ENCODE assay signal across 19 cellular contexts in the genomic region with DNA sequence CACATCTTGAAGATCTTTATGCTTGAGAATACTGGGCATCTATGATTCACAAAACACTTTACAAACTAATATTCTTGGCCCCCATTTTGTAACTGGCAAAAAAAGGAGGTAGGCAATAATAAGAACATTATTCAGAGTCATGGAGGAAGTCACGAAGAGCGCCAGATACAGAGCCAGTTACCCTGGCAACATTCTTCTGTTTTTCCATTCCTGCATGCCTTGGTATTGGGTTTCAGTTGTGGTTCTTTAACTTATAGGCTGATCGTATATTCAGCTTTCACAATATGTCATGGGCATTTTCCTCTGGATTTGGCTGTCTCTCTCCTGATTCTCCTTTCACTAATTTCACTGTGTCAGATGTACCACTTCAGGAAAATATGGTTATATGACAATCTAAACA.
DNase-seq lines count a peak whose midpoint lies in the region; ATAC-seq, FAIRE-seq and TF ChIP-seq lines count a peak whose summit lies in the region.
"Had no signal": no experiment of that assay in that cellular context is flagged by ENCODE, and none has a peak within 500 bp of the region (broad histone marks: within the 10 kb centered on the region; RNA-seq: fewer than 3 reads in every experiment).

No MANE protein-coding gene starts in this region.

- H3K4me1 ChIP-seq in hepatocyte (ENCODE audit: insufficient read depth) (no peaks in the 10 kb centered on the region), HAP-1 (no peaks in the 10 kb centered on the region), HepG2 (ENCODE audit: insufficient read depth, low read length) (no peaks in the 10 kb centered on the region)
- no peaks in the 10 kb centered on the region for H3K4me1 ChIP-seq in CD8-positive, alpha-beta T cell (ENCODE audit: insufficient read depth, low read length)
- H3K4me1 ChIP-seq: BE2C had no signal

- H3K27ac Mint-ChIP-seq in CD8-positive, alpha-beta T cell, result no peak overlapping the region
- H3K27ac Mint-ChIP-seq: CD4-positive, alpha-beta memory T cell; T-helper 1 cell treated with Interleukin-12 subunit alpha and Interleukin-12 subunit beta and Interleukin-4 antibody, amounts not matched to agents 30 μg/mL and 1 μg/mL, for 36 hours had no signal

- WGBS in hepatocyte (ENCODE audit: low lambda C conversion rate, missing lambda C conversion rate), result 68% methylated on average over 3 of the region's 3 CpGs
- WGBS in HepG2 (ENCODE audit: low lambda C conversion rate), result 3% methylated on average over 3 of the region's 3 CpGs

- H2AFZ ChIP-seq in hepatocyte, result no peak overlapping the region
- no peak overlapping the region for H2AFZ ChIP-seq in HepG2 (ENCODE audit: low read length)

- no peaks in the 10 kb centered on the region for H3K36me3 Mint-ChIP-seq in CD8-positive, alpha-beta T cell
- H3K36me3 Mint-ChIP-seq: CD4-positive, alpha-beta memory T cell had no signal

- no peak for ATAC-seq in CD8-positive, alpha-beta T cell
- ATAC-seq in HepG2, result no peak
- ATAC-seq: Panc1, SK-N-SH treated with all-trans-retinoic acid at 6 μM for 48 hours had no signal

- peak; percentile 4 for DNase-seq in Daoy (ENCODE audit: low read depth)
- DNase-seq in HFF-Myc (ENCODE audit: extremely low read depth, low read depth), result peak; percentile 49
- DNase-seq in NCI-H345 treated with DMSO at 0.1 percent for 48 hours (lab: John Stamatoyannopoulos, UW; ENCODE audit: unreplicated experiment), result peak; percentile 56
- DNase-seq in hepatocyte (ENCODE audit: low spot score), result peak; percentile 14
- no peak for DNase-seq in CD8-positive, alpha-beta T cell
- DNase-seq in HAP-1 (ENCODE audit: low spot score in 2 of 2), result no peak
- no peak for DNase-seq in HepG2 (ENCODE audit: low spot score)
- DNase-seq: BE2C; CD4-positive, alpha-beta memory T cell; NCI-H1105; NCI-H187 treated with DMSO at 0.1 percent for 48 hours; NCI-H226; Right ventricle myocardium superior had no signal

- H3K27me3 Mint-ChIP-seq in CD8-positive, alpha-beta T cell (ENCODE audit: low read depth), result peaks cover 17% of the 10 kb centered on the region

- H3K27me3 ChIP-seq in hepatocyte (no peaks in the 10 kb centered on the region), HAP-1 (ENCODE audit: low read depth) (no peaks in the 10 kb centered on the region), HepG2 (ENCODE audit: control insufficient read depth in 1 of 2, insufficient read depth in 2 of 2, low read length in 2 of 2) (no peaks in the 10 kb centered on the region; a peak in 1 of 5 replicates)
- no peaks in the 10 kb centered on the region for H3K27me3 ChIP-seq in CD8-positive, alpha-beta T cell (ENCODE audit: insufficient read depth, low read length)
- H3K27me3 ChIP-seq: BE2C had no signal

- H3K4me3 Mint-ChIP-seq in CD8-positive, alpha-beta T cell, result no peak overlapping the region
- H3K4me3 Mint-ChIP-seq: CD4-positive, alpha-beta memory T cell; T-helper 1 cell treated with Interleukin-12 subunit alpha and Interleukin-12 subunit beta and Interleukin-4 antibody, amounts not matched to agents 30 μg/mL and 1 μg/mL, for 36 hours had no signal

- in situ Hi-C loops in HAP-1 (cut with MboI; ENCODE audit: low sequenced_read_pairs), result no loop called here
- in situ Hi-C loops in HepG2 (cut with HindIII; ENCODE audit: extremely low pct_ligation_motif_present, low pct_unique_long_range_greater_than_20kb), result no loop called here

- H3K9ac ChIP-seq in HepG2 (ENCODE audit: insufficient read depth, low read depth, low read length), result no peak overlapping the region
- H3K9ac ChIP-seq: KMS-11 had no signal

- H4K20me1 ChIP-seq in hepatocyte (ENCODE audit: insufficient read depth, poor library complexity, severe bottlenecking) (no peaks in the 10 kb centered on the region), HepG2 (ENCODE audit: insufficient read depth, low read length) (no peaks in the 10 kb centered on the region)

- FAIRE-seq in HepG2 (lab: Jason Lieb, UNC), result no peak
- FAIRE-seq: D721Med, GM12891 had no signal

- no TSS peak for BruUV-seq in HepG2 (replicated peaks; lab: Mats Ljungman, UMichigan)

- TF ChIP-seq RAD21 in HepG2 (CRISPR knock-in tag; IDR thresholded peaks at IDR 0.05), result no peak

- H3K27ac ChIP-seq in hepatocyte, result peak overlapping the region; percentile 64
- H3K27ac ChIP-seq in CD8-positive, alpha-beta T cell (ENCODE audit: low read depth, low read length), result no peak overlapping the region
- H3K27ac ChIP-seq in HepG2 (ENCODE audit: extremely low read length, insufficient read depth, low read length), result no peak overlapping the region
- H3K27ac ChIP-seq: KMS-11 had no signal

- H3K79me2 ChIP-seq in hepatocyte (no peaks in the 10 kb centered on the region), HepG2 (ENCODE audit: insufficient read depth, low read length) (no peaks in the 10 kb centered on the region)

- no peak for TF ChIP-seq POLR2A in HepG2 (IDR thresholded peaks at IDR 0.05; ENCODE audit: insufficient read depth in 1 of 2, low read depth in 2 of 2, low read length in 2 of 2)

- H3K4me3 ChIP-seq in HFF-Myc (replicated peaks; ENCODE audit: low read depth, low read length) (no peak overlapping the region), hepatocyte (no peak overlapping the region), HAP-1 (no peak overlapping the region), HepG2 (replicated peaks in 1 of 3; ENCODE audit: insufficient read depth in 1 of 3, low read depth in 2 of 3, low read length in 3 of 3) (no peak overlapping the region)
- H3K4me3 ChIP-seq in CD8-positive, alpha-beta T cell (ENCODE audit: low read depth, low read length), result no peak overlapping the region

- no peaks in the 10 kb centered on the region for H3K9me2 ChIP-seq in hepatocyte (replicated peaks; ENCODE audit: insufficient read depth)

- TF ChIP-seq CTCF in HFF-Myc (IDR thresholded peaks at IDR 0.05; ENCODE audit: low read depth, low read length, missing control alignments) (no peak), hepatocyte (IDR thresholded peaks at IDR 0.05; ENCODE audit: poor library complexity) (no peak), HepG2 (CRISPR knock-in tag; IDR thresholded peaks at IDR 0.05) (no peak)
- TF ChIP-seq CTCF in CD8-positive, alpha-beta T cell (IDR thresholded peaks at IDR 0.05), result no peak

- no peaks in the 10 kb centered on the region for H3K4me1 Mint-ChIP-seq in CD8-positive, alpha-beta T cell (ENCODE audit: low read depth)
- H3K4me1 Mint-ChIP-seq: CD4-positive, alpha-beta memory T cell had no signal

- TF ChIP-seq EP300 in HepG2 (IDR thresholded peaks at IDR 0.05; ENCODE audit: low read depth in 2 of 2, low read length in 2 of 2) (no peak), HepG2 (CRISPR knock-in tag; IDR thresholded peaks at IDR 0.05; ENCODE audit: borderline replicate concordance) (no peak)

- CTCF ChIA-PET in CD8-positive, alpha-beta T cell (lab: Charles Lee), result no interaction called here
- CTCF ChIA-PET in HepG2 (lab: Yijun Ruan, JAX; ENCODE audit: low intra/inter-chr PET ratio, low total read pairs), result no interaction called here

- H3K4me2 ChIP-seq in hepatocyte (no peak overlapping the region), HepG2 (ENCODE audit: low read depth, low read length) (no peak overlapping the region)
- H3K4me2 ChIP-seq: KMS-11 had no signal

- intact Hi-C loops in CD8-positive, alpha-beta T cell (cut with DNase I, micrococcal nuclease), result no loop called here
- intact Hi-C loops in HepG2 (cut with micrococcal nuclease; ENCODE audit: unreplicated experiment), result no loop called here

- H3K9me3 ChIP-seq in hepatocyte (ENCODE audit: low read depth) (no peaks in the 10 kb centered on the region), HAP-1 (no peaks in the 10 kb centered on the region), HepG2 (ENCODE audit: low read length) (peaks cover 15% of the 10 kb centered on the region; the same call in 1 of the 2 replicates)
- no peaks in the 10 kb centered on the region for H3K9me3 ChIP-seq in CD8-positive, alpha-beta T cell (ENCODE audit: low read length)
- H3K9me3 ChIP-seq: BE2C had no signal

- H3K36me3 ChIP-seq in hepatocyte (replicated peaks; ENCODE audit: insufficient read depth, low read depth), result no peaks in the 10 kb centered on the region
- H3K36me3 ChIP-seq in CD8-positive, alpha-beta T cell (ENCODE audit: insufficient read depth, low read length), result no peaks in the 10 kb centered on the region
- H3K36me3 ChIP-seq in HAP-1 (replicated peaks), result no peaks in the 10 kb centered on the region
- H3K36me3 ChIP-seq in HepG2 (replicated peaks in 1 of 2; ENCODE audit: control insufficient read depth in 1 of 2, insufficient read depth in 2 of 2, low read length in 2 of 2), result no peaks in the 10 kb centered on the region
- H3K36me3 ChIP-seq: BE2C had no signal

- peaks cover 27% of the 10 kb centered on the region for H3K9me3 Mint-ChIP-seq in CD8-positive, alpha-beta T cell

- POLR2A ChIA-PET in CD8-positive, alpha-beta T cell (lab: Charles Lee), result no interaction called here
- POLR2A ChIA-PET in HepG2 (lab: Yijun Ruan, JAX), result no interaction called here

TF ChIP-seq in HepG2, 621 proteins besides CTCF, POLR2A, EP300 and RAD21:
- TF ChIP-seq PAWR (CRISPR knock-in tag; IDR thresholded peaks at IDR 0.05; ENCODE audit: borderline replicate concordance) (no peak), PAF1 (CRISPR knock-in tag; IDR thresholded peaks at IDR 0.05) (no peak), ZNF205 (CRISPR knock-in tag; IDR thresholded peaks at IDR 0.05) (no peak), ZMYM4 (CRISPR knock-in tag; IDR thresholded peaks at IDR 0.05) (no peak), TBX2 (CRISPR knock-in tag; IDR thresholded peaks at IDR 0.05; ENCODE audit: borderline replicate concordance) (no peak), MED8 (CRISPR knock-in tag; IDR thresholded peaks at IDR 0.05; ENCODE audit: insufficient replicate concordance) (no peak)
- TF ChIP-seq, protein P1, sequence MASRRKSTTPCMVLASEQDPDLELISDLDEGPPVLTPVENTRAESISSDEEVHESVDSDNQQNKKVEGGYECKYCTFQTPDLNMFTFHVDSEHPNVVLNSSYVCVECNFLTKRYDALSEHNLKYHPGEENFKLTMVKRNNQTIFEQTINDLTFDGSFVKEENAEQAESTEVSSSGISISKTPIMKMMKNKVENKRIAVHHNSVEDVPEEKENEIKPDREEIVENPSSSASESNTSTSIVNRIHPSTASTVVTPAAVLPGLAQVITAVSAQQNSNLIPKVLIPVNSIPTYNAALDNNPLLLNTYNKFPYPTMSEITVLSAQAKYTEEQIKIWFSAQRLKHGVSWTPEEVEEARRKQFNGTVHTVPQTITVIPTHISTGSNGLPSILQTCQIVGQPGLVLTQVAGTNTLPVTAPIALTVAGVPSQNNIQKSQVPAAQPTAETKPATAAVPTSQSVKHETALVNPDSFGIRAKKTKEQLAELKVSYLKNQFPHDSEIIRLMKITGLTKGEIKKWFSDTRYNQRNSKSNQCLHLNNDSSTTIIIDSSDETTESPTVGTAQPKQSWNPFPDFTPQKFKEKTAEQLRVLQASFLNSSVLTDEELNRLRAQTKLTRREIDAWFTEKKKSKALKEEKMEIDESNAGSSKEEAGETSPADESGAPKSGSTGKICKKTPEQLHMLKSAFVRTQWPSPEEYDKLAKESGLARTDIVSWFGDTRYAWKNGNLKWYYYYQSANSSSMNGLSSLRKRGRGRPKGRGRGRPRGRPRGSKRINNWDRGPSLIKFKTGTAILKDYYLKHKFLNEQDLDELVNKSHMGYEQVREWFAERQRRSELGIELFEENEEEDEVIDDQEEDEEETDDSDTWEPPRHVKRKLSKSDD (CRISPR knock-in tag; IDR thresholded peaks at IDR 0.05; ENCODE audit: low read depth), result no peak
TF ChIP-seq in HepG2: peak in this region for 0.

Comparison
In these comparisons a context has a peak if more than half of its experiments do, and no peak if none do; other contexts are left out.
1. DNase-seq: peak in Daoy (single experiment), HFF-Myc (single experiment), NCI-H345 treated with DMSO at 0.1 percent for 48 hours (single experiment) and hepatocyte (single experiment); none in CD8-positive, alpha-beta T cell (0 of 7), HAP-1 (0 of 2) and HepG2 (single experiment).